8 cellular contexts compared by ENCODE assay signal in the genomic region with DNA sequence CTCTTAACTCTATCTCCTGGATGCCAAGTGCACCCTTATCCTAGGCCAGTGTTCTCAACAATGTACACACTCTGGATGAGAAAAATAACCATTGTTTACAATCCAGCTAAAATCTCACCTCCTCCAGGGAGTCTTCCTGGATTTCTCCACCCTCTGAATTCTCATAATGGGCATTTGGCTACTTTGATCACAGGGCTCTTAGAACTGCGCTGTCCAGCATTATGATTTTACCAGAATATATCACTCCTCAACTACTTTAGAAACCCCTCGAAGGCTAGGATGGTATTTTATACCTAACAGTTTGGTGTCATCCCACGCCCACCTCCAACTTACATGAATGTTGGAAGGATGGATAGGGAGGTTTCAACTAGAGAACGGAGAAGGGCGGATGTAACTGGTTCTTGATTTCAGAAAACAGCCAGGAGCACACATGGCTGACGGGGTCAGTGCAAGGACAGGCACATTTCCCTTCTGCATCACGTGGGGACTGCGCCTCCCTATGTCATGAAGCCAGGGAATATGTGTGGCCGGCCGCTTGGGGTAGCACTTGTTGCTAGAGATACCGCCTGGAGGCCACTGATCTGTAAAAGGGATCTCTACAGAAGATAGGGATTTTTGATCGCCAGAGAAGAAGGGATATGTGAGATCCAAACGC. TPM values are rescaled to one million over a fixed set of nuclear protein-coding genes. Genes with fewer than 3 reads are reported as not detected.
DNase-seq lines count a peak whose midpoint lies in the region; ATAC-seq, FAIRE-seq and TF ChIP-seq lines count a peak whose summit lies in the region.

No MANE protein-coding gene starts in this region.

- H3K9me3 ChIP-seq in muscle layer of colon (ENCODE audit: low read length): no peaks in the 10 kb centered on the region

- no peaks in the 10 kb centered on the region for H3K9me3 Mint-ChIP-seq in WTC11

- FAIRE-seq in urothelium cell line (lab: Jason Lieb, UNC): no peak

- POLR2A ChIA-PET in WTC11 (lab: Charles Lee): no interaction called here

- no peaks in the 10 kb centered on the region for H3K36me3 Mint-ChIP-seq in WTC11

- peak overlapping the region; percentile 74 for H3K4me3 Mint-ChIP-seq in WTC11

- peak overlapping the region; percentile 95 for H3K27ac ChIP-seq in muscle layer of colon (ENCODE audit: low read depth, low read length)

- in situ Hi-C loops in GM13976 (cut with MboI; ENCODE audit: low sequenced_read_pairs, unreplicated experiment): no loop called here

- TF ChIP-seq CTCF in GM13976 (IDR thresholded peaks at IDR 0.05; ENCODE audit: borderline replicate concordance, control extremely low read depth, extremely low read depth, insufficient read depth, missing control alignments): peak; percentile 14
- TF ChIP-seq CTCF in WTC11 (IDR thresholded peaks at IDR 0.05): no peak

- H3K4me1 ChIP-seq in muscle layer of colon (ENCODE audit: insufficient read depth, low read length): peaks cover 15% of the 10 kb centered on the region

- peaks cover 10% of the 10 kb centered on the region for H3K36me3 ChIP-seq in muscle layer of colon (ENCODE audit: insufficient read depth, low read length)

- no peaks in the 10 kb centered on the region for H3K27me3 ChIP-seq in muscle layer of colon (ENCODE audit: control insufficient read depth in 1 of 2, insufficient read depth in 2 of 2, low read length in 2 of 2)

- ATAC-seq in WTC11: peak; percentile 55

- CTCF ChIA-PET in WTC11 (lab: Charles Lee): interaction anchor here (0.9 to 4.1 kb wide), 3 partner anchors 11 to 23 kb away, joined by 5 to 42 read pairs (median 6); no protein-coding TSS in a partner anchor

- peak overlapping the region; percentile 54 for H3K9ac ChIP-seq in muscle layer of colon (ENCODE audit: low read length)

- peak overlapping the region; percentile 70 for H3K27ac Mint-ChIP-seq in WTC11

- peaks cover 26% of the 10 kb centered on the region for H3K27me3 Mint-ChIP-seq in WTC11 (ENCODE audit: low read depth)

- peak overlapping the region; percentile 75 to 79 for H3K4me3 ChIP-seq in muscle layer of colon (ENCODE audit: low read depth in 1 of 2, low read length in 2 of 2)

- H3K4me1 Mint-ChIP-seq in WTC11: peaks cover 16% of the 10 kb centered on the region

- peak; percentile 94 for DNase-seq in Ammon's horn (ENCODE audit: low spot score)
- DNase-seq in GM13976 (ENCODE audit: low spot score): peak; percentile 69
- peak; percentile 84 to 89 for DNase-seq in NCI-H2081 (lab: John Stamatoyannopoulos, UW)
- peak; percentile 49 for DNase-seq in WTC11 (ENCODE audit: low spot score)
- DNase-seq in fibroblast of peridontal ligament (ENCODE audit: extremely low read depth): peak; percentile 83
- DNase-seq in urothelium cell line (ENCODE audit: low spot score): peak; percentile 48
- no peak for DNase-seq in NCI-H128 (lab: John Stamatoyannopoulos, UW; ENCODE audit: unreplicated experiment)

TF ChIP-seq in WTC11, 78 proteins besides CTCF, POLR2A, EP300 and RAD21:
- TF ChIP-seq, protein P1, sequence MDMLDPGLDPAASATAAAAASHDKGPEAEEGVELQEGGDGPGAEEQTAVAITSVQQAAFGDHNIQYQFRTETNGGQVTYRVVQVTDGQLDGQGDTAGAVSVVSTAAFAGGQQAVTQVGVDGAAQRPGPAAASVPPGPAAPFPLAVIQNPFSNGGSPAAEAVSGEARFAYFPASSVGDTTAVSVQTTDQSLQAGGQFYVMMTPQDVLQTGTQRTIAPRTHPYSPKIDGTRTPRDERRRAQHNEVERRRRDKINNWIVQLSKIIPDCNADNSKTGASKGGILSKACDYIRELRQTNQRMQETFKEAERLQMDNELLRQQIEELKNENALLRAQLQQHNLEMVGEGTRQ (CRISPR knock-in tag; IDR thresholded peaks at IDR 0.05): peak; percentile 87
- TF ChIP-seq, protein P2, sequence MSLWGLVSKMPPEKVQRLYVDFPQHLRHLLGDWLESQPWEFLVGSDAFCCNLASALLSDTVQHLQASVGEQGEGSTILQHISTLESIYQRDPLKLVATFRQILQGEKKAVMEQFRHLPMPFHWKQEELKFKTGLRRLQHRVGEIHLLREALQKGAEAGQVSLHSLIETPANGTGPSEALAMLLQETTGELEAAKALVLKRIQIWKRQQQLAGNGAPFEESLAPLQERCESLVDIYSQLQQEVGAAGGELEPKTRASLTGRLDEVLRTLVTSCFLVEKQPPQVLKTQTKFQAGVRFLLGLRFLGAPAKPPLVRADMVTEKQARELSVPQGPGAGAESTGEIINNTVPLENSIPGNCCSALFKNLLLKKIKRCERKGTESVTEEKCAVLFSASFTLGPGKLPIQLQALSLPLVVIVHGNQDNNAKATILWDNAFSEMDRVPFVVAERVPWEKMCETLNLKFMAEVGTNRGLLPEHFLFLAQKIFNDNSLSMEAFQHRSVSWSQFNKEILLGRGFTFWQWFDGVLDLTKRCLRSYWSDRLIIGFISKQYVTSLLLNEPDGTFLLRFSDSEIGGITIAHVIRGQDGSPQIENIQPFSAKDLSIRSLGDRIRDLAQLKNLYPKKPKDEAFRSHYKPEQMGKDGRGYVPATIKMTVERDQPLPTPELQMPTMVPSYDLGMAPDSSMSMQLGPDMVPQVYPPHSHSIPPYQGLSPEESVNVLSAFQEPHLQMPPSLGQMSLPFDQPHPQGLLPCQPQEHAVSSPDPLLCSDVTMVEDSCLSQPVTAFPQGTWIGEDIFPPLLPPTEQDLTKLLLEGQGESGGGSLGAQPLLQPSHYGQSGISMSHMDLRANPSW (CRISPR knock-in tag; conservative IDR thresholded peaks at IDR 0.05; ENCODE audit: low read depth): no peak
- no peak for TF ChIP-seq ETV6 (CRISPR knock-in tag; IDR thresholded peaks at IDR 0.05)
- TF ChIP-seq, protein P3, sequence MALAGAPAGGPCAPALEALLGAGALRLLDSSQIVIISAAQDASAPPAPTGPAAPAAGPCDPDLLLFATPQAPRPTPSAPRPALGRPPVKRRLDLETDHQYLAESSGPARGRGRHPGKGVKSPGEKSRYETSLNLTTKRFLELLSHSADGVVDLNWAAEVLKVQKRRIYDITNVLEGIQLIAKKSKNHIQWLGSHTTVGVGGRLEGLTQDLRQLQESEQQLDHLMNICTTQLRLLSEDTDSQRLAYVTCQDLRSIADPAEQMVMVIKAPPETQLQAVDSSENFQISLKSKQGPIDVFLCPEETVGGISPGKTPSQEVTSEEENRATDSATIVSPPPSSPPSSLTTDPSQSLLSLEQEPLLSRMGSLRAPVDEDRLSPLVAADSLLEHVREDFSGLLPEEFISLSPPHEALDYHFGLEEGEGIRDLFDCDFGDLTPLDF (CRISPR knock-in tag; IDR thresholded peaks at IDR 0.05): no peak
- 0 out of 2 replicates have a peak, but pooled peaks have one; percentile 42 for TF ChIP-seq GTF2I (CRISPR knock-in tag; conservative IDR thresholded peaks at IDR 0.05)
- TF ChIP-seq ZNF138 (CRISPR knock-in tag; conservative IDR thresholded peaks at IDR 0.05): no peak
- TF ChIP-seq, protein P4, sequence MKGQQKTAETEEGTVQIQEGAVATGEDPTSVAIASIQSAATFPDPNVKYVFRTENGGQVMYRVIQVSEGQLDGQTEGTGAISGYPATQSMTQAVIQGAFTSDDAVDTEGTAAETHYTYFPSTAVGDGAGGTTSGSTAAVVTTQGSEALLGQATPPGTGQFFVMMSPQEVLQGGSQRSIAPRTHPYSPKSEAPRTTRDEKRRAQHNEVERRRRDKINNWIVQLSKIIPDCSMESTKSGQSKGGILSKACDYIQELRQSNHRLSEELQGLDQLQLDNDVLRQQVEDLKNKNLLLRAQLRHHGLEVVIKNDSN (CRISPR knock-in tag; IDR thresholded peaks at IDR 0.05): peak; percentile 85

RNA-seq across cellular contexts. Expression of a gene that starts 1.2 kb away (rescaled TPM):
- 22.7 to 26.2 TPM (median 24.8 TPM) in 3 replicates for total RNA-seq in WTC11 (2021)

RNA-seq across cellular contexts. Expression of a gene that starts 34.4 kb away (rescaled TPM):
- 3.6 to 6.3 TPM (median 5.8 TPM) in 3 replicates for total RNA-seq in WTC11 (2021)
